In genomic region chrX:54495814-54496516, GRCh38 we compare ENCODE assay signal across 8 cellular contexts. TPM values are rescaled to one million over a fixed set of nuclear protein-coding genes. Genes with fewer than 3 reads are reported as not detected.
DNase-seq lines count a peak whose midpoint lies in the region; ATAC-seq and TF ChIP-seq lines count a peak whose summit lies in the region.

FGD1 (minus strand) TSS chrX:54496234; CDS start chrX:54495432, 802 bp downstream.

- H3K4me1 Mint-ChIP-seq in activated naive CD8-positive, alpha-beta T cell (ENCODE audit: low read depth): peaks cover 7% of the 10 kb centered on the region
- peaks cover 20% of the 10 kb centered on the region for H3K4me1 Mint-ChIP-seq in glutamatergic neuron (ENCODE audit: low read depth, unreplicated experiment)

- no peaks in the 10 kb centered on the region for H3K9me3 ChIP-seq in PC-9 (ENCODE audit: insufficient read depth, low read depth)
- H3K9me3 ChIP-seq in upper lobe of right lung: no peaks in the 10 kb centered on the region

- intact Hi-C loops in PC-9 (cut with micrococcal nuclease; ENCODE audit: unreplicated experiment) (no loop called here), upper lobe of right lung (cut with DNase I) (no loop called here)

- no TSS peak for BruUV-seq in PC-9 (replicated peaks; lab: Mats Ljungman, UMichigan)

- peak within 1 kb of the TSS; percentile 93 for H2AFZ ChIP-seq in PC-9

- DNase-seq in AG09319 (ENCODE audit: extremely low read depth, low read depth) (peak; percentile 5), HEK293T (ENCODE audit: extremely low spot score) (peak; percentile 81), PC-9 (peak in 1 of 2 experiments; percentile 77), glutamatergic neuron (peak; percentile 72), omental fat pad (ENCODE audit: low spot score) (no peak), upper lobe of right lung (peak; percentile 79)

- peak within 1 kb of the TSS; percentile 81 for H3K4me2 ChIP-seq in PC-9

- H3K4me1 ChIP-seq in PC-9 (replicated peaks; ENCODE audit: insufficient read depth) (peaks cover 4% of the 10 kb centered on the region; the same call in 1 of the 2 replicates), upper lobe of right lung (no peaks in the 10 kb centered on the region)

- TF ChIP-seq CTCF in AG09319 (IDR thresholded peaks at IDR 0.05; ENCODE audit: low read depth, low read length) (no peak), PC-9 (conservative IDR thresholded peaks at IDR 0.05) (no peak), glutamatergic neuron (IDR thresholded peaks at IDR 0.05; ENCODE audit: partially characterized antibody, unreplicated experiment) (no peak), omental fat pad (IDR thresholded peaks at IDR 0.05) (no peak), upper lobe of right lung (IDR thresholded peaks at IDR 0.05) (no peak)

- peaks cover 15% of the 10 kb centered on the region for H3K27me3 Mint-ChIP-seq in activated naive CD8-positive, alpha-beta T cell
- peaks cover 7% of the 10 kb centered on the region for H3K27me3 Mint-ChIP-seq in glutamatergic neuron (ENCODE audit: unreplicated experiment)

- H3K27me3 ChIP-seq in PC-9 (ENCODE audit: insufficient read depth, low read depth) (no peaks in the 10 kb centered on the region), upper lobe of right lung (no peaks in the 10 kb centered on the region)

- H3K4me3 ChIP-seq in PC-9 (peak within 1 kb of the TSS; percentile 64), upper lobe of right lung (peak within 1 kb of the TSS; percentile 56)

- peaks cover 4% of the 10 kb centered on the region; the same call in 1 of the 2 replicates for H3F3A ChIP-seq in PC-9 (ENCODE audit: insufficient read depth, low read depth)

- H3K36me3 Mint-ChIP-seq in activated naive CD8-positive, alpha-beta T cell: no peaks in the 10 kb centered on the region
- H3K36me3 Mint-ChIP-seq in glutamatergic neuron (ENCODE audit: unreplicated experiment): no peaks in the 10 kb centered on the region

- peak; percentile 76 for ATAC-seq in omental fat pad (ENCODE audit: low FRiP score)
- peak; percentile 92 for ATAC-seq in upper lobe of right lung
- ATAC-seq in HG02623 (IDR thresholded peaks at IDR 0.05; ENCODE audit: unreplicated experiment): no peak

- peak within 1 kb of the TSS; percentile 85 for H3K4me3 Mint-ChIP-seq in activated naive CD8-positive, alpha-beta T cell
- peak within 1 kb of the TSS; percentile 84 for H3K4me3 Mint-ChIP-seq in glutamatergic neuron (ENCODE audit: unreplicated experiment)

- no peaks in the 10 kb centered on the region for H3K79me2 ChIP-seq in PC-9 (ENCODE audit: low read depth)

- CTCF ChIA-PET in HEK293T (lab: Yijun Ruan, JAX): no interaction called here
- CTCF ChIA-PET in PC-9 (lab: Charles Lee): no interaction called here

- H3K36me3 ChIP-seq in PC-9 (ENCODE audit: low read depth) (no peaks in the 10 kb centered on the region), upper lobe of right lung (no peaks in the 10 kb centered on the region)

- H3K27ac Mint-ChIP-seq in activated naive CD8-positive, alpha-beta T cell: no peak within 1 kb of the TSS
- H3K27ac Mint-ChIP-seq in glutamatergic neuron (ENCODE audit: unreplicated experiment): peak within 1 kb of the TSS; percentile 71

- no peaks in the 10 kb centered on the region for H3K9me3 Mint-ChIP-seq in activated naive CD8-positive, alpha-beta T cell (ENCODE audit: low read depth)
- H3K9me3 Mint-ChIP-seq in glutamatergic neuron (ENCODE audit: unreplicated experiment): no peaks in the 10 kb centered on the region

- POLR2A ChIA-PET in HEK293T (lab: Yijun Ruan, JAX): interaction anchor here (1.9 kb wide), 1 partner anchor 144 kb away, joined by 4 read pairs; no protein-coding TSS in a partner anchor
- POLR2A ChIA-PET in PC-9 (lab: Charles Lee; ENCODE audit: unreplicated experiment): no interaction called here

- no peaks in the 10 kb centered on the region for H4K20me1 ChIP-seq in PC-9 (ENCODE audit: insufficient read depth)

- H3K27ac ChIP-seq in PC-9 (no peak within 1 kb of the TSS), upper lobe of right lung (peak within 1 kb of the TSS; percentile 51)

- no peaks in the 10 kb centered on the region for H3K9me2 ChIP-seq in PC-9 (ENCODE audit: insufficient read depth)

TF ChIP-seq in HEK293T, 16 proteins besides CTCF, POLR2A, EP300 and RAD21:
- no peak for TF ChIP-seq HDGF (IDR thresholded peaks at IDR 0.05; ENCODE audit: borderline replicate concordance)
- TF ChIP-seq LEF1 (IDR thresholded peaks at IDR 0.05; ENCODE audit: borderline replicate concordance): no peak
- TF ChIP-seq FOXM1 (IDR thresholded peaks at IDR 0.05; ENCODE audit: borderline replicate concordance): no peak
- no peak for TF ChIP-seq SP1 (IDR thresholded peaks at IDR 0.05)
- no peak for TF ChIP-seq CTBP1 (IDR thresholded peaks at IDR 0.05; ENCODE audit: borderline replicate concordance)
- TF ChIP-seq PKNOX1 (IDR thresholded peaks at IDR 0.05): no peak
- no peak for TF ChIP-seq FOXA1 (IDR thresholded peaks at IDR 0.05)
- TF ChIP-seq SUZ12 (IDR thresholded peaks at IDR 0.05): no peak
- TF ChIP-seq BHLHE40 (IDR thresholded peaks at IDR 0.05; ENCODE audit: borderline replicate concordance): no peak

RNA-seq across cellular contexts. Expression of gene FGD1, which starts in this region (rescaled TPM):
- total RNA-seq in PC-9 (2021): 20.3 and 23.5 TPM in 2 replicates
- 18.8 TPM for total RNA-seq in glutamatergic neuron (ENCODE audit: unreplicated experiment)
- 1 to 10 TPM; 2.0 to 3.0 (median 2.2) TPM for total RNA-seq in omental fat pad
- 3.7 TPM for total RNA-seq in upper lobe of right lung
